Comparison of ENCODE assay signal across 12 cellular contexts in genomic region chr2:128172191-128172590, GRCh38.
A peak's percentile ranks its signal among the peaks of the same experiment; 100 is the strongest.
DNase-seq lines count a peak whose midpoint lies in the region; ATAC-seq and TF ChIP-seq lines count a peak whose summit lies in the region.
"Had no signal": no experiment of that assay in that cellular context is flagged by ENCODE, and none has a peak within 500 bp of the region (broad histone marks: within the 10 kb centered on the region; RNA-seq: fewer than 3 reads in every experiment).

No MANE protein-coding gene starts in this region.

- H3K27ac ChIP-seq in breast epithelium (no peak overlapping the region), SK-N-SH (ENCODE audit: low read depth in 2 of 2, low read length in 1 of 2) (no peak overlapping the region), Peyer's patch (no peak overlapping the region)

- no peaks in the 10 kb centered on the region for H3K79me2 ChIP-seq in SK-N-SH (ENCODE audit: insufficient read depth)

- intact Hi-C loops in MCF 10A (cut with micrococcal nuclease), result loop anchor here (10.0 kb wide), 1 partner anchor 1223 kb away; no protein-coding TSS in a partner anchor
- intact Hi-C loops in breast epithelium (cut with DNase I; ENCODE audit: low total_unique reads), result loop anchor here (5.0 kb wide), 1 partner anchor 1085 kb away; no protein-coding TSS in a partner anchor

- no peak overlapping the region for H3K9ac ChIP-seq in SK-N-SH

- no TSS peak for BruUV-seq in MCF 10A (replicated peaks; lab: Mats Ljungman, UMichigan)

- TF ChIP-seq CTCF in MCF 10A (IDR thresholded peaks at IDR 0.05; ENCODE audit: unreplicated experiment), result no peak
- TF ChIP-seq CTCF in breast epithelium (IDR thresholded peaks at IDR 0.05), result no peak
- peak; percentile 31 for TF ChIP-seq CTCF in SK-N-SH (IDR thresholded peaks at IDR 0.05)
- TF ChIP-seq CTCF in glutamatergic neuron (IDR thresholded peaks at IDR 0.05; ENCODE audit: partially characterized antibody, unreplicated experiment), result peak; percentile 35
- TF ChIP-seq CTCF in type B pancreatic cell (conservative IDR thresholded peaks at IDR 0.05), result peak; percentile 55
- peak in 2 of 6 experiments; percentile 19 to 26 for TF ChIP-seq CTCF in Peyer's patch (IDR thresholded peaks at IDR 0.05)

- H3K9me3 ChIP-seq in breast epithelium, result no peaks in the 10 kb centered on the region
- H3K9me3 ChIP-seq in SK-N-SH, result no peaks in the 10 kb centered on the region
- no peaks in the 10 kb centered on the region for H3K9me3 ChIP-seq in Peyer's patch

- H3K4me3 Mint-ChIP-seq in MCF 10A (ENCODE audit: unreplicated experiment) (no peak overlapping the region), glutamatergic neuron (ENCODE audit: unreplicated experiment) (no peak overlapping the region), type B pancreatic cell (no peak overlapping the region)
- H3K4me3 Mint-ChIP-seq: CD14-positive monocyte; IgD-negative memory B cell; naive thymus-derived CD8-positive, alpha-beta T cell had no signal

- H3K4me2 ChIP-seq in SK-N-SH, result no peak overlapping the region

- no peak overlapping the region for H2AFZ ChIP-seq in SK-N-SH (ENCODE audit: low read depth)

- no peak overlapping the region for H3K27ac Mint-ChIP-seq in MCF 10A (ENCODE audit: low read depth, unreplicated experiment)
- H3K27ac Mint-ChIP-seq in glutamatergic neuron (ENCODE audit: unreplicated experiment), result no peak overlapping the region
- no peak overlapping the region for H3K27ac Mint-ChIP-seq in type B pancreatic cell
- H3K27ac Mint-ChIP-seq: IgD-negative memory B cell had no signal

- H3K9me3 Mint-ChIP-seq in MCF 10A (ENCODE audit: unreplicated experiment) (no peaks in the 10 kb centered on the region), glutamatergic neuron (ENCODE audit: unreplicated experiment) (no peaks in the 10 kb centered on the region), type B pancreatic cell (no peaks in the 10 kb centered on the region)
- H3K9me3 Mint-ChIP-seq: IgD-negative memory B cell; naive thymus-derived CD8-positive, alpha-beta T cell had no signal

- DNase-seq in MCF 10A (ENCODE audit: unreplicated experiment) (peak; percentile 16), breast epithelium (ENCODE audit: low spot score in 2 of 2) (no peak), SK-N-SH (no peak), glutamatergic neuron (no peak), type B pancreatic cell (ENCODE audit: extremely low spot score, unreplicated experiment) (no peak), Peyer's patch (no peak)
- DNase-seq: anterior cingulate cortex; naive thymus-derived CD8-positive, alpha-beta T cell had no signal

- H3K36me3 ChIP-seq in breast epithelium, result peaks cover 17% of the 10 kb centered on the region
- peaks cover 79 to 84% of the 10 kb centered on the region in 2 experiments for H3K36me3 ChIP-seq in SK-N-SH (replicated peaks in 1 of 2; ENCODE audit: control insufficient read depth in 1 of 2, insufficient read depth in 2 of 2, low read length in 1 of 2)
- H3K36me3 ChIP-seq in Peyer's patch, result peaks cover 0 to 63% (median 0%) of the 10 kb centered on the region in 3 donors

- no peaks in the 10 kb centered on the region for H3F3A ChIP-seq in SK-N-SH (replicated peaks; ENCODE audit: insufficient read depth)

- peaks cover 95% of the 10 kb centered on the region for H3K36me3 Mint-ChIP-seq in MCF 10A (ENCODE audit: insufficient read depth, unreplicated experiment)
- no peaks in the 10 kb centered on the region for H3K36me3 Mint-ChIP-seq in glutamatergic neuron (ENCODE audit: unreplicated experiment)
- peaks cover 23% of the 10 kb centered on the region for H3K36me3 Mint-ChIP-seq in type B pancreatic cell

- H3K4me1 ChIP-seq in breast epithelium (no peaks in the 10 kb centered on the region), SK-N-SH (ENCODE audit: control insufficient read depth in 1 of 2, insufficient read depth in 2 of 2, low read depth in 1 of 2, low read length in 1 of 2) (peaks cover 0 to 3% of the 10 kb centered on the region in 2 experiments; a peak in 1 of 4 replicates), Peyer's patch (no peaks in the 10 kb centered on the region)

- 92% methylated on average over 5 of the region's 5 CpGs for WGBS in SK-N-SH (ENCODE audit: low lambda C conversion rate)

- H3K27me3 ChIP-seq in breast epithelium (no peaks in the 10 kb centered on the region), SK-N-SH (ENCODE audit: insufficient read depth) (no peaks in the 10 kb centered on the region), Peyer's patch (no peaks in the 10 kb centered on the region)

- no peak for TF ChIP-seq EP300 in SK-N-SH (IDR thresholded peaks at IDR 0.05; ENCODE audit: borderline replicate concordance in 1 of 2, low read depth in 1 of 2, low read length in 1 of 2)

- H3K27me3 Mint-ChIP-seq in MCF 10A (ENCODE audit: insufficient read depth, unreplicated experiment), result no peaks in the 10 kb centered on the region
- no peaks in the 10 kb centered on the region for H3K27me3 Mint-ChIP-seq in glutamatergic neuron (ENCODE audit: unreplicated experiment)
- no peaks in the 10 kb centered on the region for H3K27me3 Mint-ChIP-seq in type B pancreatic cell
- H3K27me3 Mint-ChIP-seq: IgD-negative memory B cell; naive thymus-derived CD8-positive, alpha-beta T cell had no signal

- no peak overlapping the region for H3K4me3 ChIP-seq in breast epithelium
- no peak overlapping the region for H3K4me3 ChIP-seq in SK-N-SH (ENCODE audit: low read depth in 2 of 2, low read length in 1 of 2)
- H3K4me3 ChIP-seq in Peyer's patch, result no peak overlapping the region

- peak; percentile 40 for TF ChIP-seq RAD21 in SK-N-SH (IDR thresholded peaks at IDR 0.05; ENCODE audit: low read length)

- no peaks in the 10 kb centered on the region for H3K4me1 Mint-ChIP-seq in MCF 10A (ENCODE audit: insufficient read depth, unreplicated experiment)
- peaks cover 7% of the 10 kb centered on the region for H3K4me1 Mint-ChIP-seq in glutamatergic neuron (ENCODE audit: low read depth, unreplicated experiment)
- H3K4me1 Mint-ChIP-seq in type B pancreatic cell (ENCODE audit: unreplicated experiment), result no peaks in the 10 kb centered on the region
- H3K4me1 Mint-ChIP-seq: IgD-negative memory B cell had no signal

- H4K20me1 ChIP-seq in SK-N-SH (ENCODE audit: insufficient read depth), result no peaks in the 10 kb centered on the region

- TF ChIP-seq POLR2A in breast epithelium (IDR thresholded peaks at IDR 0.05) (no peak), Peyer's patch (IDR thresholded peaks at IDR 0.05) (no peak)

- POLR2A ChIA-PET in MCF 10A (lab: Yijun Ruan, JAX) (interaction anchor here (0.6 kb wide), 2 partner anchors 11 to 32 kb away, joined by 3 read pairs; no protein-coding TSS in a partner anchor), SK-N-SH (lab: Yijun Ruan, JAX) (no interaction called here)

- CTCF ChIA-PET in MCF 10A (lab: Yijun Ruan, JAX), result interaction anchor here (0.6 to 2.1 kb wide), 8 partner anchors 14 to 1752 kb away, joined by 3 to 8 read pairs (median 3); no protein-coding TSS in a partner anchor
- CTCF ChIA-PET in SK-N-SH (lab: Yijun Ruan, JAX), result interaction anchor here (0.7 to 1.9 kb wide), 3 partner anchors 16 to 148 kb away, joined by 3 to 7 read pairs (median 3); no protein-coding TSS in a partner anchor

- ATAC-seq in HG03135 (IDR thresholded peaks at IDR 0.05; ENCODE audit: unreplicated experiment), result no peak
- ATAC-seq in GM19023 (IDR thresholded peaks at IDR 0.05; ENCODE audit: unreplicated experiment), result no peak
- ATAC-seq: naive thymus-derived CD8-positive, alpha-beta T cell had no signal

- no peaks in the 10 kb centered on the region for H3K9me2 ChIP-seq in SK-N-SH

TF ChIP-seq in SK-N-SH, 30 proteins besides CTCF, POLR2A, EP300 and RAD21:
- TF ChIP-seq, protein P1, sequence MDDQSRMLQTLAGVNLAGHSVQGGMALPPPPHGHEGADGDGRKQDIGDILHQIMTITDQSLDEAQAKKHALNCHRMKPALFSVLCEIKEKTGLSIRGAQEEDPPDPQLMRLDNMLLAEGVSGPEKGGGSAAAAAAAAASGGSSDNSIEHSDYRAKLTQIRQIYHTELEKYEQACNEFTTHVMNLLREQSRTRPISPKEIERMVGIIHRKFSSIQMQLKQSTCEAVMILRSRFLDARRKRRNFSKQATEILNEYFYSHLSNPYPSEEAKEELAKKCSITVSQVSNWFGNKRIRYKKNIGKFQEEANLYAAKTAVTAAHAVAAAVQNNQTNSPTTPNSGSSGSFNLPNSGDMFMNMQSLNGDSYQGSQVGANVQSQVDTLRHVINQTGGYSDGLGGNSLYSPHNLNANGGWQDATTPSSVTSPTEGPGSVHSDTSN (IDR thresholded peaks at IDR 0.05), result no peak
- TF ChIP-seq GATA2 (CRISPR knock-in tag; IDR thresholded peaks at IDR 0.05) (no peak), EZH2phosphoT487 (IDR thresholded peaks at IDR 0.05; ENCODE audit: borderline replicate concordance, low read depth) (no peak), CHD2 (IDR thresholded peaks at IDR 0.05; ENCODE audit: low read length, partially characterized antibody) (no peak), FOXM1 (IDR thresholded peaks at IDR 0.05; ENCODE audit: low read depth) (no peak), TEAD4 (IDR thresholded peaks at IDR 0.05; ENCODE audit: borderline replicate concordance, insufficient read depth) (no peak), YY1 (IDR thresholded peaks at IDR 0.05; ENCODE audit: low read depth) (no peak), RFX5 (IDR thresholded peaks at IDR 0.05; ENCODE audit: low read length) (no peak), MXI1 (IDR thresholded peaks at IDR 0.05; ENCODE audit: low read depth, low read length) (no peak)
- TF ChIP-seq, protein P2, sequence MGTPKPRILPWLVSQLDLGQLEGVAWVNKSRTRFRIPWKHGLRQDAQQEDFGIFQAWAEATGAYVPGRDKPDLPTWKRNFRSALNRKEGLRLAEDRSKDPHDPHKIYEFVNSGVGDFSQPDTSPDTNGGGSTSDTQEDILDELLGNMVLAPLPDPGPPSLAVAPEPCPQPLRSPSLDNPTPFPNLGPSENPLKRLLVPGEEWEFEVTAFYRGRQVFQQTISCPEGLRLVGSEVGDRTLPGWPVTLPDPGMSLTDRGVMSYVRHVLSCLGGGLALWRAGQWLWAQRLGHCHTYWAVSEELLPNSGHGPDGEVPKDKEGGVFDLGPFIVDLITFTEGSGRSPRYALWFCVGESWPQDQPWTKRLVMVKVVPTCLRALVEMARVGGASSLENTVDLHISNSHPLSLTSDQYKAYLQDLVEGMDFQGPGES (IDR thresholded peaks at IDR 0.05; ENCODE audit: low read depth, low read length), result no peak

Comparison
In these comparisons a context has a peak if more than half of its experiments do, and no peak if none do; other contexts are left out.
1. CTCF ChIP-seq: peak in SK-N-SH (single experiment), glutamatergic neuron (single experiment) and type B pancreatic cell (single experiment); none in MCF 10A (single experiment) and breast epithelium (0 of 3).